Comparison of ENCODE assay signal across 1 cellular context in genomic region chr7:111088328-111088727, GRCh38.
TF ChIP-seq lines count a peak whose summit lies in the region.

No MANE protein-coding gene starts in this region.

TF ChIP-seq in SK-N-SH, 30 proteins besides CTCF, POLR2A, EP300 and RAD21 (continued from another document):
- no peak for TF ChIP-seq REST (IDR thresholded peaks at IDR 0.05; ENCODE audit: low read depth, low read length)
- TF ChIP-seq MAX (IDR thresholded peaks at IDR 0.05; ENCODE audit: low read depth): no peak
- TF ChIP-seq USF2 (IDR thresholded peaks at IDR 0.05; ENCODE audit: borderline replicate concordance, low read depth, low read length): no peak
- TF ChIP-seq SIN3A (IDR thresholded peaks at IDR 0.05; ENCODE audit: borderline replicate concordance, low read depth, low read length): no peak
- no peak for TF ChIP-seq NRF1 (IDR thresholded peaks at IDR 0.05; ENCODE audit: low read depth, low read length)
- no peak for TF ChIP-seq IRF3 (IDR thresholded peaks at IDR 0.05; ENCODE audit: low read depth, low read length)
- no peak for TF ChIP-seq JUND (IDR thresholded peaks at IDR 0.05)
- TF ChIP-seq NFIC (IDR thresholded peaks at IDR 0.05; ENCODE audit: borderline replicate concordance): no peak
- TF ChIP-seq TEAD4 (IDR thresholded peaks at IDR 0.05; ENCODE audit: borderline replicate concordance, insufficient read depth): no peak
- TF ChIP-seq CHD2 (IDR thresholded peaks at IDR 0.05; ENCODE audit: low read length, partially characterized antibody): no peak
- no peak for TF ChIP-seq EZH2phosphoT487 (IDR thresholded peaks at IDR 0.05; ENCODE audit: borderline replicate concordance, low read depth)
- TF ChIP-seq TAF1 (IDR thresholded peaks at IDR 0.05; ENCODE audit: borderline replicate concordance, low read depth, low read length): no peak
- TF ChIP-seq GABPA (IDR thresholded peaks at IDR 0.05; ENCODE audit: low read depth): no peak
- TF ChIP-seq MEF2A (IDR thresholded peaks at IDR 0.05; ENCODE audit: borderline replicate concordance, low read depth): no peak
- no peak for TF ChIP-seq FOSL2 (IDR thresholded peaks at IDR 0.05; ENCODE audit: borderline replicate concordance, low read depth)
